Comparison of ENCODE assay signal across 9 cellular contexts in the genomic region with DNA sequence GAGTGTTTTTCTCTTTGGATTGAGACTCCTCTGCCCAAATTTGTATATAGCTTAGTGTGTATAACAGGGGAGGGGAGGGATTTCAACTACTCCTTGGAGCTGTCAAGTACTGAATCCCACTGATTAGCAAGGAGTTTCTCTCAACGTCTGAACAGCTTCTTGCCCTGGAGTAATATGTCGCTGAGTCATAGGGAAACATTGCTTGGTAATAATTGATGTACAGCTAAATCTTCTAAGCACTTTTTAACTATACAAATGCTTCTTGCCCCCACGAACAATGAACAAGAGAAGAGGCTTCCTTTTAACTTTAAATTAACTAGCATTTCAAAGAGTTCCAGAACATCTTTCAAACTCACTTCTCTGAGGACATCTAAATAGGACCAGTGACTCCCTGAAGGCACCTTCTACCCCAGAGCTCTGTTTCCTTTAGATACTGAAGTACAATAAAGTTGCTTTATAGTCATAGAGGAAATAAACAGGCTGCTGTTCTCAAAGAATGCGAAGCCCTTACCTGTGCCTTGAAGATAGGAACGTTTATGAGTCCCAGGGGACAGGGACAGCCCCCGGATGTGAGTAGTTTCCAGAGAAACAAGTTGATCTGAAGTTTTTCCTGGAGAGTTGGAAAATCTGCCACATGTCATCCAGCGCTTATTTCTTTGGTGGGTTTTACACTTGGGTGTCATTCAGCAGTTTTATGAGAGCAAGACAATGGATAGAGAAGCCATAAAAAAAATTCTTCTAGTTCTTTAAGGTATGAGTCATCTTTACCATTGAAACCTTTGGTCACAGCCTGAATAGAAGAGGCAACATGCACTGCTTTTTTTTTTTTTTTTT.
A peak's percentile ranks its signal among the peaks of the same experiment; 100 is the strongest.
DNase-seq lines count a peak whose midpoint lies in the region; ATAC-seq and TF ChIP-seq lines count a peak whose summit lies in the region.
"Had no signal": no experiment of that assay in that cellular context is flagged by ENCODE, and none has a peak within 500 bp of the region (broad histone marks: within the 10 kb centered on the region; RNA-seq: fewer than 3 reads in every experiment).

No MANE protein-coding gene starts in this region.

- H3K36me3 Mint-ChIP-seq in progenitor cell of endocrine pancreas (ENCODE audit: insufficient read depth): no peaks in the 10 kb centered on the region

- H3K27me3 Mint-ChIP-seq in progenitor cell of endocrine pancreas: no peaks in the 10 kb centered on the region

- ATAC-seq in GM19452 (IDR thresholded peaks at IDR 0.05; ENCODE audit: unreplicated experiment): peak; percentile 42

- intact Hi-C loops in posterior cingulate gyrus (cut with DNase I): no loop called here

- H3K27ac Mint-ChIP-seq in progenitor cell of endocrine pancreas: peak overlapping the region; percentile 22

- no peaks in the 10 kb centered on the region for H3K9me3 Mint-ChIP-seq in progenitor cell of endocrine pancreas (ENCODE audit: low read depth)

- no peak for TF ChIP-seq CTCF in progenitor cell of endocrine pancreas (IDR thresholded peaks at IDR 0.05; ENCODE audit: unreplicated experiment)

- DNase-seq in HuH-7 (ENCODE audit: low spot score) (peak; percentile 39), dermis blood vessel endothelial cell (peak; percentile 93), progenitor cell of endocrine pancreas (ENCODE audit: low spot score, unreplicated experiment) (no peak), posterior cingulate gyrus (no peak), NCI-H774 (lab: John Stamatoyannopoulos, UW) (no peak), NCI-H146 (lab: John Stamatoyannopoulos, UW) (no peak)
- DNase-seq in activated CD4-positive, alpha-beta T cell treated with anti-CD3 and anti-CD28 coated beads for 4 hours: no peak
- DNase-seq: stimulated activated CD4-positive, alpha-beta T cell treated with anti-CD3 and anti-CD28 coated beads, Interleukin-12 subunit alpha, Interleukin-12 subunit beta, amount 100 ng/mL, for 4 hours had no signal

- H3K4me1 Mint-ChIP-seq in progenitor cell of endocrine pancreas (ENCODE audit: low read depth): peaks cover 15% of the 10 kb centered on the region

- H3K4me3 Mint-ChIP-seq in progenitor cell of endocrine pancreas (ENCODE audit: low read depth): no peak overlapping the region

Comparison
In these comparisons a context has a peak if more than half of its experiments do, and no peak if none do; other contexts are left out.
1. DNase-seq: peak in HuH-7 (single experiment) and dermis blood vessel endothelial cell (single experiment); none in progenitor cell of endocrine pancreas (single experiment), activated CD4-positive, alpha-beta T cell treated with anti-CD3 and anti-CD28 coated beads for 4 hours (0 of 2), posterior cingulate gyrus (0 of 10), NCI-H774 (single experiment) and NCI-H146 (single experiment).